In genomic region chr12:47757840-47758583, GRCh38 we compare ENCODE assay signal across 8 cellular contexts. TPM values are rescaled to one million over a fixed set of nuclear protein-coding genes. Genes with fewer than 3 reads are reported as not detected.
DNase-seq lines count a peak whose midpoint lies in the region; ATAC-seq and TF ChIP-seq lines count a peak whose summit lies in the region.

No MANE protein-coding gene starts in this region.

- H3K27ac ChIP-seq in dorsolateral prefrontal cortex (peak overlapping the region; percentile 68 to 97 (median 95)), mesodermal cell (ENCODE audit: low read depth, low read length, severe bottlenecking) (peak overlapping the region; percentile 56)

- H3K9me3 Mint-ChIP-seq in activated T-cell treated with anti-CD3 and anti-CD28 coated beads, Interleukin-2, amount 50 U/mL, for 72 hours = no peaks in the 10 kb centered on the region

- peaks cover 27% of the 10 kb centered on the region for H3K4me1 ChIP-seq in mesodermal cell (ENCODE audit: control insufficient read depth, insufficient read depth, low read length, poor library complexity, severe bottlenecking)

- no peaks in the 10 kb centered on the region for H3K9me3 ChIP-seq in mesodermal cell (ENCODE audit: control insufficient read depth, low read length)

- intact Hi-C loops in dorsolateral prefrontal cortex (cut with DNase I) = loop anchor here (1.0 to 2.0 kb wide), 3 partner anchors 15 to 21 kb away; partner anchors contain the start of gene SLC48A1 (in 1 of the 2)

- H3K4me1 Mint-ChIP-seq in activated T-cell treated with anti-CD3 and anti-CD28 coated beads, Interleukin-2, amount 50 U/mL, for 72 hours (ENCODE audit: low read depth) = peaks cover 57% of the 10 kb centered on the region

- no peak for DNase-seq in activated T-cell treated with anti-CD3 and anti-CD28 coated beads, Interleukin-2, amount 50 U/mL, for 72 hours
- no peak for DNase-seq in activated T-cell treated with anti-CD3 and anti-CD28 coated beads, Interleukin-2, amount 50 U/mL, for 1 hour
- peak in 2 of 10 donors; percentile 58 to 61 for DNase-seq in dorsolateral prefrontal cortex
- DNase-seq in ureter (ENCODE audit: low spot score) = peak; percentile 50
- DNase-seq in stimulated activated CD4-positive, alpha-beta T cell treated with anti-CD3 and anti-CD28 coated beads, Interleukin-2, amount 100 ng/mL, for 24 hours = no peak

- no peak for ATAC-seq in activated T-cell treated with anti-CD3 and anti-CD28 coated beads, Interleukin-2, amount 50 U/mL, for 72 hours (replicated peaks in 1 of 2)
- ATAC-seq in GM19463 (IDR thresholded peaks at IDR 0.05; ENCODE audit: unreplicated experiment) (no peak), GM21786 (IDR thresholded peaks at IDR 0.05; ENCODE audit: unreplicated experiment) (no peak)

- H3K36me3 ChIP-seq in mesodermal cell (ENCODE audit: control insufficient read depth, insufficient read depth, low read length) = no peaks in the 10 kb centered on the region

- H3K27me3 ChIP-seq in dorsolateral prefrontal cortex = no peaks in the 10 kb centered on the region

- H3K27me3 Mint-ChIP-seq in activated T-cell treated with anti-CD3 and anti-CD28 coated beads, Interleukin-2, amount 50 U/mL, for 72 hours (ENCODE audit: low read depth) = peaks cover 12% of the 10 kb centered on the region

- no peak overlapping the region for H3K27ac Mint-ChIP-seq in activated T-cell treated with anti-CD3 and anti-CD28 coated beads, Interleukin-2, amount 50 U/mL, for 72 hours

- H3K4me3 Mint-ChIP-seq in activated T-cell treated with anti-CD3 and anti-CD28 coated beads, Interleukin-2, amount 50 U/mL, for 72 hours = peak overlapping the region; percentile 54 to 56

- H3K4me3 ChIP-seq in dorsolateral prefrontal cortex (peak overlapping the region; percentile 46 to 91 (median 73)), mesodermal cell (ENCODE audit: extremely low read depth, insufficient read depth, low read length, poor library complexity, severe bottlenecking) (peak overlapping the region; percentile 52)

- peak in 1 of 56 donors; percentile 12 for TF ChIP-seq CTCF in dorsolateral prefrontal cortex (IDR thresholded peaks at IDR 0.05 in 54 of 56, conservative IDR thresholded peaks at IDR 0.05 in 2 of 56; ENCODE audit: low read depth in 1 of 56, partially characterized antibody in 56 of 56)

- H3K36me3 Mint-ChIP-seq in activated T-cell treated with anti-CD3 and anti-CD28 coated beads, Interleukin-2, amount 50 U/mL, for 72 hours (ENCODE audit: insufficient read depth in 2 of 2) = no peaks in the 10 kb centered on the region

- 55 to 65% methylated on average over 14 to 18 of the region's 20 CpGs for WGBS in mesodermal cell (ENCODE audit: insufficient coverage in 2 of 2), 2 experiments

RNA-seq across cellular contexts. Expression of gene RAPGEF3, which starts 0.7 kb away (rescaled TPM):
- total RNA-seq in activated T-cell treated with anti-CD3 and anti-CD28 coated beads, Interleukin-2, amount 50 U/mL, for 72 hours = 1 to 10 TPM in 1 of 2 donors, under 1 TPM in 1; 0.62 to 1.4 TPM
- total RNA-seq in dorsolateral prefrontal cortex (100 to 1,000 TPM in 51 of 120 experiments, 10 to 100 TPM in 69; 33.3 to 206 (median 93.7) TPM), ureter (83.4 TPM)
- polyA plus RNA-seq in mesodermal cell (2013, experiment 1 of 2) = 17.1 TPM
- polyA plus RNA-seq in mesodermal cell (2013, experiment 2 of 2) = 11.3 TPM

RNA-seq across cellular contexts. Expression of gene SLC48A1, which starts 15.0 kb away (rescaled TPM):
- 10 to 100 TPM; 14.6 to 15.2 TPM for total RNA-seq in activated T-cell treated with anti-CD3 and anti-CD28 coated beads, Interleukin-2, amount 50 U/mL, for 72 hours
- total RNA-seq in dorsolateral prefrontal cortex (100 to 1,000 TPM in 84 of 120 experiments, 10 to 100 TPM in 36; 71.9 to 264 (median 114) TPM), ureter (41.3 TPM)
- polyA plus RNA-seq in mesodermal cell (2013, experiment 1 of 2) = 13.9 TPM
- 14.5 TPM for polyA plus RNA-seq in mesodermal cell (2013, experiment 2 of 2)

RNA-seq across cellular contexts. Expression of gene ENDOU, which starts 32.7 kb away (rescaled TPM):
- total RNA-seq in activated T-cell treated with anti-CD3 and anti-CD28 coated beads, Interleukin-2, amount 50 U/mL, for 72 hours = under 1 TPM; 0.26 to 0.44 TPM
- 1 to 10 TPM in 111 of 120 experiments, under 1 TPM in 9; 0.65 to 4.5 (median 2.0) TPM for total RNA-seq in dorsolateral prefrontal cortex
- 0.26 TPM for polyA plus RNA-seq in mesodermal cell (2013, experiment 1 of 2)
- not detected for polyA plus RNA-seq in mesodermal cell (2013, experiment 2 of 2)
- 0.89 TPM for total RNA-seq in ureter

RNA-seq across cellular contexts. Expression of gene RPAP3, which starts 52.2 kb away (rescaled TPM):
- 10 to 100 TPM; 34.4 to 36.0 TPM for total RNA-seq in activated T-cell treated with anti-CD3 and anti-CD28 coated beads, Interleukin-2, amount 50 U/mL, for 72 hours
- 10 to 100 TPM; 18.5 to 41.3 (median 28.2) TPM for total RNA-seq in dorsolateral prefrontal cortex
- 41.5 TPM for polyA plus RNA-seq in mesodermal cell (2013, experiment 1 of 2)
- polyA plus RNA-seq in mesodermal cell (2013, experiment 2 of 2) = 50.0 TPM
- total RNA-seq in ureter = 35.5 TPM

Comparison
In these comparisons a context has a peak if more than half of its experiments do, and no peak if none do; other contexts are left out.
1. RNA of gene RAPGEF3, which starts 0.7 kb away (total RNA-seq): 33.3 to 206 TPM in dorsolateral prefrontal cortex and 83.4 TPM in ureter (single experiment); 0.62 to 1.4 TPM in activated T-cell treated with anti-CD3 and anti-CD28 coated beads, Interleukin-2, amount 50 U/mL, for 72 hours; every median in the first group is over 10 times any median in the second.